ENCODE assay signal across 31 cellular contexts in genomic region chr2:19104503-19104902, GRCh38.
DNase-seq lines count a peak whose midpoint lies in the region; ATAC-seq and TF ChIP-seq lines count a peak whose summit lies in the region.
"Had no signal": no experiment of that assay in that cellular context is flagged by ENCODE, and none has a peak within 500 bp of the region (broad histone marks: within the 10 kb centered on the region; RNA-seq: fewer than 3 reads in every experiment).

No MANE protein-coding gene starts in this region.

- H3K36me3 ChIP-seq in lung (ENCODE audit: control insufficient read depth in 2 of 2, insufficient read depth in 2 of 2, low read length in 2 of 2) (no peaks in the 10 kb centered on the region), urinary bladder (ENCODE audit: insufficient read depth) (no peaks in the 10 kb centered on the region)
- H3K36me3 ChIP-seq: left ventricle myocardium inferior, MG63, sigmoid colon, tibial nerve had no signal

- H3K27ac ChIP-seq in lung (ENCODE audit: low read depth in 1 of 2, low read length in 1 of 2) (peak overlapping the region in 1 of 2 donors; percentile 59), urinary bladder (ENCODE audit: low read depth) (peak overlapping the region; percentile 2)
- H3K27ac ChIP-seq: C4-2B, left ventricle myocardium inferior, psoas muscle, sigmoid colon, tibial nerve had no signal

- H3K9me3 ChIP-seq in lung (ENCODE audit: control insufficient read depth in 2 of 2, insufficient read depth in 1 of 2, low read length in 1 of 2): no peaks in the 10 kb centered on the region
- H3K9me3 ChIP-seq: left ventricle myocardium inferior, MG63, psoas muscle, sigmoid colon, tibial nerve had no signal

- peak; percentile 7 for DNase-seq in NCI-H510A treated with DMSO at 0.1 percent for 48 hours (lab: John Stamatoyannopoulos, UW)
- DNase-seq in NCI-H510A (lab: John Stamatoyannopoulos, UW): no peak
- peak; percentile 97 for DNase-seq in epithelial cell of esophagus (ENCODE audit: low read depth)
- DNase-seq in lung (ENCODE audit: low spot score): peak; percentile 70
- DNase-seq in NCI-H82 treated with DMSO at 0.1 percent for 48 hours (lab: John Stamatoyannopoulos, UW; ENCODE audit: unreplicated experiment): no peak
- DNase-seq in HK-2 (ENCODE audit: unreplicated experiment): no peak
- DNase-seq: 8988T; activated B cell treated with CpG ODN at 0.5 μM for 24 hours; activated CD4-positive, alpha-beta T cell treated with anti-CD3 and anti-CD28 coated beads, Interleukin-2, amount 50 U/mL, for 1 hour; activated effector memory CD4-positive, alpha-beta T cell treated with anti-CD3 and anti-CD28 coated beads, Interleukin-2, amount 50 U/mL, for 16 hours; activated naive CD8-positive, alpha-beta T cell treated with anti-CD3 and anti-CD28 coated beads, Interleukin-2, amount 10 ng/mL, durations not matched to agents 7 days and 5 days; activated T-cell treated with anti-CD3 and anti-CD28 coated beads, Interleukin-2, amount 50 U/mL, for 24 hours; aorta; effector CD4-positive, alpha-beta T cell; glutamatergic neuron; KBM-7; left ventricle myocardium inferior; MG63; naive thymus-derived CD8-positive, alpha-beta T cell; NCI-H1105; NCI-H187; NCI-H526 treated with DMSO at 0.1 percent for 48 hours; psoas muscle; sigmoid colon; stimulated activated CD4-positive, alpha-beta T cell treated with anti-CD3 and anti-CD28 coated beads, Interleukin-12 subunit alpha, Interleukin-12 subunit beta, amount 100 ng/mL, for 4 hours; stimulated activated CD4-positive, alpha-beta T cell treated with anti-CD3 and anti-CD28 coated beads, Interleukin-2, amount 100 ng/mL, for 48 hours; T-helper 1 cell had no signal

- ATAC-seq in lung (ENCODE audit: insufficient read depth, low FRiP score): peak; percentile 56
- ATAC-seq in HG03521 (IDR thresholded peaks at IDR 0.05; ENCODE audit: unreplicated experiment): no peak
- ATAC-seq: naive thymus-derived CD8-positive, alpha-beta T cell; psoas muscle had no signal

- WGBS in lung, 2 donors: 62 to 83% methylated on average over 4 of the region's 4 CpGs
- 90% methylated on average over 4 of the region's 4 CpGs for WGBS in urinary bladder

- H3K4me3 ChIP-seq in epithelial cell of esophagus (ENCODE audit: low read length) (no peak overlapping the region), lung (no peak overlapping the region), urinary bladder (ENCODE audit: low read depth, low read length) (no peak overlapping the region)
- H3K4me3 ChIP-seq: left ventricle myocardium inferior, MG63, psoas muscle, sigmoid colon, tibial nerve had no signal

- H3K27me3 ChIP-seq in lung (ENCODE audit: control insufficient read depth, insufficient read depth): no peaks in the 10 kb centered on the region
- H3K27me3 ChIP-seq: MG63, sigmoid colon, tibial nerve had no signal

- peaks cover 0 to 3% of the 10 kb centered on the region in 2 donors for H3K4me1 ChIP-seq in lung (ENCODE audit: control insufficient read depth in 2 of 2, insufficient read depth in 2 of 2, low read length in 2 of 2)
- no peaks in the 10 kb centered on the region for H3K4me1 ChIP-seq in urinary bladder (ENCODE audit: insufficient read depth)
- H3K4me1 ChIP-seq: left ventricle myocardium inferior, tibial nerve had no signal

- no peak for TF ChIP-seq CTCF in epithelial cell of esophagus (IDR thresholded peaks at IDR 0.05; ENCODE audit: insufficient read depth, low read depth, low read length, missing control alignments)
- no peak for TF ChIP-seq CTCF in lung (IDR thresholded peaks at IDR 0.05; ENCODE audit: control extremely low read depth, extremely low read depth)

Comparison
In these comparisons a context has a peak if more than half of its experiments do, and no peak if none do; other contexts are left out.
1. DNase-seq: peak in NCI-H510A treated with DMSO at 0.1 percent for 48 hours (single experiment), epithelial cell of esophagus (single experiment) and lung (single experiment); none in NCI-H510A (single experiment), NCI-H82 treated with DMSO at 0.1 percent for 48 hours (single experiment) and HK-2 (single experiment).